Comparison of ENCODE assay signal across 8 cellular contexts in genomic region chr2:181430406-181431199, GRCh38. TPM values are rescaled to one million over a fixed set of nuclear protein-coding genes. Genes with fewer than 3 reads are reported as not detected.
DNase-seq lines count a peak whose midpoint lies in the region; TF ChIP-seq lines count a peak whose summit lies in the region.

No MANE protein-coding gene starts in this region.

- peak overlapping the region in 7 of 8 donors; percentile 59 to 92 (median 83) for H3K27ac Mint-ChIP-seq in CD8-positive, alpha-beta memory T cell
- H3K27ac Mint-ChIP-seq in T-helper 2 cell treated with Interferon-gamma antibody and Interleukin-4, amounts not matched to agents 5 μg/mL and 100 μg/mL, for 36 hours: peak overlapping the region; percentile 70

- CTCF ChIA-PET in CD8-positive, alpha-beta memory T cell (lab: Charles Lee): interaction anchor here (0.7 to 1.3 kb wide), 3 partner anchors 35 to 325 kb away, joined by 3 read pairs; no protein-coding TSS in a partner anchor
- CTCF ChIA-PET in HEK293 (lab: Yijun Ruan, JAX): interaction anchor here (0.8 to 1.6 kb wide), 6 partner anchors 8 to 36 kb away, joined by 3 to 5 read pairs (median 4); no protein-coding TSS in a partner anchor

- H3K36me3 Mint-ChIP-seq in CD8-positive, alpha-beta memory T cell: peaks cover 3 to 13% (median 8%) of the 10 kb centered on the region in 3 donors
- peaks cover 27% of the 10 kb centered on the region for H3K36me3 Mint-ChIP-seq in T-helper 2 cell treated with Interferon-gamma antibody and Interleukin-4, amounts not matched to agents 5 μg/mL and 100 μg/mL, for 36 hours (ENCODE audit: low read depth)

- TF ChIP-seq CTCF in HEK293 (tag by site-specific recombination; IDR thresholded peaks at IDR 0.05) (no peak), kidney epithelial cell (IDR thresholded peaks at IDR 0.05; ENCODE audit: insufficient read depth, low read length, poor library complexity, severe bottlenecking) (peak; percentile 17)

- H3K27me3 ChIP-seq in CD8-positive, alpha-beta memory T cell (ENCODE audit: insufficient read depth, low read length, poor library complexity, severe bottlenecking): no peaks in the 10 kb centered on the region
- H3K27me3 ChIP-seq in kidney epithelial cell (ENCODE audit: control insufficient read depth, insufficient read depth, low read length): no peaks in the 10 kb centered on the region

- no peak overlapping the region for H3K4me3 ChIP-seq in CD8-positive, alpha-beta memory T cell (ENCODE audit: low read length)
- no peak overlapping the region for H3K4me3 ChIP-seq in HEK293 (ENCODE audit: low read depth, low read length)
- H3K4me3 ChIP-seq in kidney epithelial cell (ENCODE audit: low read depth, low read length): no peak overlapping the region

- H3K27ac ChIP-seq in CD8-positive, alpha-beta memory T cell (ENCODE audit: low read depth, low read length): no peak overlapping the region
- H3K27ac ChIP-seq in HEK293 (ENCODE audit: extremely low read depth, low read depth, low read length): no peak overlapping the region

- H3K4me1 ChIP-seq in CD8-positive, alpha-beta memory T cell (ENCODE audit: insufficient read depth, low read length): peaks cover 5% of the 10 kb centered on the region
- H3K4me1 ChIP-seq in HEK293 (ENCODE audit: control insufficient read depth, insufficient read depth, low read length): no peaks in the 10 kb centered on the region

- H3K36me3 ChIP-seq in CD8-positive, alpha-beta memory T cell (ENCODE audit: insufficient read depth, low read length): no peaks in the 10 kb centered on the region
- H3K36me3 ChIP-seq in HEK293 (ENCODE audit: control insufficient read depth in 2 of 2, insufficient read depth in 1 of 2, low read length in 2 of 2) (no peaks in the 10 kb centered on the region), kidney epithelial cell (ENCODE audit: control insufficient read depth, insufficient read depth, low read length) (no peaks in the 10 kb centered on the region)

- DNase-seq in CD8-positive, alpha-beta memory T cell: peak in 2 of 5 donors; percentile 45 to 46
- no peak for DNase-seq in T-helper 2 cell treated with Interferon-gamma antibody and Interleukin-4, amounts not matched to agents 5 μg/mL and 100 μg/mL, for 36 hours (ENCODE audit: low spot score)
- DNase-seq in kidney epithelial cell (ENCODE audit: low read depth) (no peak), NCI-H2227 treated with DMSO at 0.1 percent for 48 hours (lab: John Stamatoyannopoulos, UW) (no peak), ecto neural progenitor cell (ENCODE audit: low spot score) (no peak), amygdala (lab: John Stamatoyannopoulos, UW) (no peak)
- no peak for DNase-seq in stimulated activated CD4-positive, alpha-beta T cell treated with anti-CD3 and anti-CD28 coated beads, Interleukin-2, amount 100 ng/mL, for 48 hours

- no peaks in the 10 kb centered on the region for H3K9me3 ChIP-seq in CD8-positive, alpha-beta memory T cell (ENCODE audit: low read length)
- no peaks in the 10 kb centered on the region for H3K9me3 ChIP-seq in HEK293 (ENCODE audit: control insufficient read depth, insufficient read depth, low read depth, low read length)

- peaks cover 0 to 11% (median 0%) of the 10 kb centered on the region in 5 donors for H3K9me3 Mint-ChIP-seq in CD8-positive, alpha-beta memory T cell
- H3K9me3 Mint-ChIP-seq in T-helper 2 cell treated with Interferon-gamma antibody and Interleukin-4, amounts not matched to agents 5 μg/mL and 100 μg/mL, for 36 hours: peaks cover 28% of the 10 kb centered on the region

- POLR2A ChIA-PET in CD8-positive, alpha-beta memory T cell (lab: Charles Lee): interaction anchor here (0.6 kb wide), 1 partner anchor 154 kb away, joined by 3 read pairs; no protein-coding TSS in a partner anchor
- POLR2A ChIA-PET in HEK293 (lab: Yijun Ruan, JAX): no interaction called here

- peak overlapping the region in 2 of 7 donors; percentile 17 to 28 for H3K4me3 Mint-ChIP-seq in CD8-positive, alpha-beta memory T cell
- H3K4me3 Mint-ChIP-seq in T-helper 2 cell treated with Interferon-gamma antibody and Interleukin-4, amounts not matched to agents 5 μg/mL and 100 μg/mL, for 36 hours: peak overlapping the region; percentile 4

- no peaks in the 10 kb centered on the region for H3K27me3 Mint-ChIP-seq in CD8-positive, alpha-beta memory T cell
- H3K27me3 Mint-ChIP-seq in T-helper 2 cell treated with Interferon-gamma antibody and Interleukin-4, amounts not matched to agents 5 μg/mL and 100 μg/mL, for 36 hours (ENCODE audit: low read depth): no peaks in the 10 kb centered on the region

- peaks cover 20 to 32% (median 21%) of the 10 kb centered on the region in 3 donors for H3K4me1 Mint-ChIP-seq in CD8-positive, alpha-beta memory T cell
- peaks cover 24% of the 10 kb centered on the region for H3K4me1 Mint-ChIP-seq in T-helper 2 cell treated with Interferon-gamma antibody and Interleukin-4, amounts not matched to agents 5 μg/mL and 100 μg/mL, for 36 hours (ENCODE audit: low read depth)

TF ChIP-seq in HEK293, 187 proteins besides CTCF, POLR2A, EP300 and RAD21:
- TF ChIP-seq ZNF704 (tag by site-specific recombination; IDR thresholded peaks at IDR 0.05): no peak
- peak; percentile 79; the same call in 1 of the 2 replicates for TF ChIP-seq ZNF2 (tag by site-specific recombination; IDR thresholded peaks at IDR 0.05)

RNA-seq across cellular contexts. Expression of gene ITGA4, which starts 26.6 kb away (rescaled TPM):
- 100 to 1,000 TPM; 142 TPM for total RNA-seq in CD8-positive, alpha-beta memory T cell
- 212 TPM for polyA plus RNA-seq in CD8-positive, alpha-beta memory T cell
- total RNA-seq in kidney epithelial cell: 8.6 and 11.0 TPM in 2 replicates

Comparison
In these comparisons a context has a peak if more than half of its experiments do, and no peak if none do; other contexts are left out.
1. RNA of gene ITGA4, which starts 26.6 kb away (total RNA-seq): 142 TPM in CD8-positive, alpha-beta memory T cell; 8.6 to 11.0 TPM in kidney epithelial cell; every median in the first group is over 10 times any median in the second.